ENCODE assay signal across 1 cellular context in genomic region chr6:127586372-127586771, GRCh38.
A peak's percentile ranks its signal among the peaks of the same experiment; 100 is the strongest.
TF ChIP-seq lines count a peak whose summit lies in the region.

No MANE protein-coding gene starts in this region.

TF ChIP-seq in H1, 55 proteins besides CTCF, POLR2A, EP300 and RAD21:
- no peak for TF ChIP-seq SP4 (IDR thresholded peaks at IDR 0.05; ENCODE audit: low read length)
- peak; percentile 55; the same call in 1 of the 2 replicates for TF ChIP-seq E2F6 (IDR thresholded peaks at IDR 0.05)
- peak; percentile 67 for TF ChIP-seq MAX (IDR thresholded peaks at IDR 0.05)
